6 cellular contexts compared by ENCODE assay signal in the genomic region with DNA sequence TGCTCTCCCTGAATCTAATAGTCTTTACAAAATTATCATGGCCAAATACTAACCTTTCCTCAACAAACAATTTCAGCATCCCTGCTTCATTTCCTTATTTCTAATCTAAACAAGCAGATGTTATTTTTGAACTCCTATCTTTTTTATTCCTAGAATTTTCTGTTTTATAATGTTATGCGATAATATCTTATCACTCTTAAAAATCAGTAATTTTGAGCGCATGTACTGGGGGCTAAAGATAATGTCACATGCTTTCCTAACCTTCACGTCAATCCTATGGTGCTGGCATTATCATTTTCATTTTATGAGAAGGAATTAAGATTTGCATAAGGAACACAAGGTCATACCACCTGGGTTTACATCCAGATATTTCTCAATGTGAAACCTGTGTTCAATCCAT.
"Had no signal": no experiment of that assay in that cellular context is flagged by ENCODE, and none has a peak within 500 bp of the region (broad histone marks: within the 10 kb centered on the region; RNA-seq: fewer than 3 reads in every experiment).

No MANE protein-coding gene starts in this region.

- H3K27ac ChIP-seq: HL-60, KMS-11 had no signal

- ATAC-seq: HepG2, K562 had no signal

- H3K9ac ChIP-seq: KMS-11 had no signal

- H3K4me3 ChIP-seq: K562 had no signal

- H3K4me2 ChIP-seq: KMS-11 had no signal

- DNase-seq: IMR-90, KBM-7 had no signal
